ENCODE assay signal across 9 cellular contexts in genomic region chr16:89615596-89616090, GRCh38. TPM values are rescaled to one million over a fixed set of nuclear protein-coding genes. Genes with fewer than 3 reads are reported as not detected.
DNase-seq lines count a peak whose midpoint lies in the region; ATAC-seq and TF ChIP-seq lines count a peak whose summit lies in the region.
"Had no signal": no experiment of that assay in that cellular context is flagged by ENCODE, and none has a peak within 500 bp of the region (broad histone marks: within the 10 kb centered on the region; RNA-seq: fewer than 3 reads in every experiment).

No MANE protein-coding gene starts in this region.

- H3K4me1 ChIP-seq in HEK293 (ENCODE audit: control insufficient read depth, insufficient read depth, low read length) (no peaks in the 10 kb centered on the region), lung (ENCODE audit: control insufficient read depth in 2 of 2, insufficient read depth in 2 of 2, low read length in 2 of 2) (peaks cover 0 to 2% of the 10 kb centered on the region in 2 donors)

- DNase-seq in astrocyte of the spinal cord (ENCODE audit: low read depth, low spot score) (no peak), lung (ENCODE audit: low spot score) (no peak), dedifferentiated amniotic fluid mesenchymal stem cell (ENCODE audit: extremely low spot score) (no peak), NCI-H226 (no peak), NCI-H1417 (lab: John Stamatoyannopoulos, UW) (no peak), midbrain (lab: John Stamatoyannopoulos, UW) (no peak)

- ATAC-seq in lung (ENCODE audit: insufficient read depth, low FRiP score): no peak

- in situ Hi-C loops in astrocyte of the spinal cord (cut with HindIII; ENCODE audit: low sequenced_read_pairs): no loop called here

- no peaks in the 10 kb centered on the region for H3K27me3 ChIP-seq in lung (ENCODE audit: control insufficient read depth, insufficient read depth)

- WGBS in lung, 2 donors: 46 to 51% methylated on average over 17 of the region's 17 CpGs

- POLR2A ChIA-PET in HEK293 (lab: Yijun Ruan, JAX): no interaction called here

- no peaks in the 10 kb centered on the region for H3K9me3 ChIP-seq in HEK293 (ENCODE audit: control insufficient read depth, insufficient read depth, low read depth, low read length)
- H3K9me3 ChIP-seq in lung (ENCODE audit: control insufficient read depth in 2 of 2, insufficient read depth in 1 of 2, low read length in 1 of 2): peaks cover 0 to 2% of the 10 kb centered on the region in 2 donors

- H3K36me3 ChIP-seq in HEK293 (ENCODE audit: control insufficient read depth in 2 of 2, insufficient read depth in 1 of 2, low read length in 2 of 2) (no peaks in the 10 kb centered on the region), lung (ENCODE audit: control insufficient read depth in 2 of 2, insufficient read depth in 2 of 2, low read length in 2 of 2) (no peaks in the 10 kb centered on the region)

- TF ChIP-seq CTCF in C4-2B (conservative IDR thresholded peaks at IDR 0.05): peak; percentile 92
- peak; percentile 51 for TF ChIP-seq CTCF in HEK293 (tag by site-specific recombination; IDR thresholded peaks at IDR 0.05)
- TF ChIP-seq CTCF in astrocyte of the spinal cord (IDR thresholded peaks at IDR 0.05; ENCODE audit: low read depth, low read length): peak; percentile 92
- TF ChIP-seq CTCF in lung (IDR thresholded peaks at IDR 0.05; ENCODE audit: control extremely low read depth, extremely low read depth): peak; percentile 26

- H3K4me3 ChIP-seq in HEK293 (ENCODE audit: low read depth, low read length) (no peak overlapping the region), astrocyte of the spinal cord (ENCODE audit: low read depth, low read length) (no peak overlapping the region), lung (no peak overlapping the region)

- CTCF ChIA-PET in HEK293 (lab: Yijun Ruan, JAX): interaction anchor here (0.6 to 2.0 kb wide), 4 partner anchors 13 to 103 kb away, joined by 3 to 5 read pairs (median 4); no protein-coding TSS in a partner anchor

- H3K27ac ChIP-seq in C4-2B (no peak overlapping the region), HEK293 (ENCODE audit: extremely low read depth, low read depth, low read length) (no peak overlapping the region), lung (ENCODE audit: low read depth in 1 of 2, low read length in 1 of 2) (no peak overlapping the region)

TF ChIP-seq in HEK293, 187 proteins besides CTCF, POLR2A, EP300 and RAD21:
- TF ChIP-seq ZSCAN23 (tag by site-specific recombination; IDR thresholded peaks at IDR 0.05): no peak
- TF ChIP-seq PATZ1 (tag by site-specific recombination; IDR thresholded peaks at IDR 0.05): peak; percentile 24; the same call in 1 of the 2 replicates
- TF ChIP-seq PBX3 (CRISPR knock-in tag; IDR thresholded peaks at IDR 0.05): no peak
- 0 out of 2 replicates have a peak, but pooled peaks have one; percentile 44 for TF ChIP-seq ZNF18 (tag by site-specific recombination; IDR thresholded peaks at IDR 0.05)
- no peak for TF ChIP-seq REST (tag by site-specific recombination; IDR thresholded peaks at IDR 0.05)
- no peak for TF ChIP-seq ZNF214 (tag by site-specific recombination; IDR thresholded peaks at IDR 0.05; ENCODE audit: borderline replicate concordance)

RNA-seq across cellular contexts. Expression of gene DPEP1, which starts 2.2 kb away (rescaled TPM):
- 1 to 10 TPM; 1.3 to 8.9 TPM for total RNA-seq in lung
- under 1 TPM; 0.26 to 0.65 TPM for polyA plus RNA-seq in lung
- total RNA-seq: activated T-helper 1 cell treated with anti-CD3 and anti-CD28 coated beads, Interleukin-12 subunit alpha, Interleukin-12 subunit beta, Interleukin-2, Interleukin-4 antibody, amounts not matched to agents 30 ng/mL and 10 ng/mL and 1 ng/mL, durations not matched to agents 14 hours and 24 hours and 36 hours had no signal

RNA-seq across cellular contexts. Expression of gene CPNE7, which starts 40.1 kb away (rescaled TPM):
- total RNA-seq in lung: 1 to 10 TPM in 1 of 2 donors, under 1 TPM in 1; 0.65 to 2.2 TPM
- 1 to 10 TPM; 1.1 to 1.3 TPM for polyA plus RNA-seq in lung

RNA-seq across cellular contexts. Expression of gene CHMP1A, which starts 41.9 kb away (rescaled TPM):
- total RNA-seq in lung: 10 to 100 TPM; 77.0 to 98.4 TPM
- 10 to 100 TPM; 61.3 to 93.9 TPM for polyA plus RNA-seq in lung

RNA-seq across cellular contexts. Expression of gene SPATA33, which starts 42.0 kb away (rescaled TPM):
- 10 to 100 TPM; 10.8 to 19.1 TPM for total RNA-seq in lung
- polyA plus RNA-seq in lung: 1 to 10 TPM; 5.4 to 6.9 TPM

RNA-seq across cellular contexts. Expression of gene RPL13, which starts 55.2 kb away (rescaled TPM):
- 1,000 to 10,000 TPM; 1,905 to 2,186 TPM for total RNA-seq in lung
- 1,000 to 10,000 TPM; 5,901 to 7,821 TPM for polyA plus RNA-seq in lung

Comparison
In these comparisons a context has a peak if more than half of its experiments do, and no peak if none do; other contexts are left out.
1. CTCF ChIP-seq: peak in every context shown above with its lines; median percentile 92 in C4-2B; 92 in astrocyte of the spinal cord; 51 in HEK293; 26 in lung.